Comparison of ENCODE assay signal across 1 cellular context in the genomic region with DNA sequence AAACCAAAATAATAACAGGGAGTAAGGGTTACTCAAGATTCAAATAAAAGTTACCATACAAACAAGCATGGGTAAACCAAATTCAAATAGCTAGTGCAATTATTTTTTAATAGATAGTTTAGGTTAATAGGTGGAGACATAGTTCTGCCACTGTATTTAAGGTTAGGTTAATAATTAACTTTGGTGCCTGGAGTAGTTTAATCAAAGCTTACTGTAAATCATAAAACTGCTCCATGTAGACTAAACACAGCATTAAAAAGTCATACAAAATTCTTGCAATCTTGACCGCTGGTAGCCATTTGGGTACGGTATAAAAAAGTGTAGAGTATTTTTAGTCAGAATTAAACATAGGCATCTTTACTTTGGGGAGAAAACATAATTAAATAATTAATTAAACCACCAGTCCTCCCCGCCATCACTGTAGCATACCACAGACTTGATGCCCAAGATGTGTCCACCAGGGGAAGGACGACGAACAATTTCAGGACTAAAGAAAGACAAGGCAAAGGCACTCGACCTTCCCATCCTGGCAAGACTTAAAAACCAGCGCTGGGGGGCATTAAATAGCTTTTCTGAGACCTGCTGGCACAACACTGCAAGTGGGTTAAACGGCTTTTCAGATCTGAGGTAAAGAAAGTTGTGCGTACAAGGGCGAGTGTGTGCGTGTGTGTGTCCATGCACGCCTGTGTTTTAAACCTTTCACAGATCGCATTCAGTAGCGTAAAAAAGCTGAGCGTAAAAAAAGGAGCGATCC.
TF ChIP-seq lines count a peak whose summit lies in the region.

No MANE protein-coding gene starts in this region.

TF ChIP-seq in IMR-90, 13 proteins besides CTCF, POLR2A, EP300 and RAD21 (continued from another document):
- TF ChIP-seq, protein P1, sequence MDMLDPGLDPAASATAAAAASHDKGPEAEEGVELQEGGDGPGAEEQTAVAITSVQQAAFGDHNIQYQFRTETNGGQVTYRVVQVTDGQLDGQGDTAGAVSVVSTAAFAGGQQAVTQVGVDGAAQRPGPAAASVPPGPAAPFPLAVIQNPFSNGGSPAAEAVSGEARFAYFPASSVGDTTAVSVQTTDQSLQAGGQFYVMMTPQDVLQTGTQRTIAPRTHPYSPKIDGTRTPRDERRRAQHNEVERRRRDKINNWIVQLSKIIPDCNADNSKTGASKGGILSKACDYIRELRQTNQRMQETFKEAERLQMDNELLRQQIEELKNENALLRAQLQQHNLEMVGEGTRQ (IDR thresholded peaks at IDR 0.05; ENCODE audit: low read depth, low read length), result no peak
- no peak for TF ChIP-seq MXI1 (IDR thresholded peaks at IDR 0.05; ENCODE audit: borderline replicate concordance, low read depth, low read length)
